Comparison of ENCODE assay signal across 1 cellular context in genomic region chr12:13103391-13104033, GRCh38.
TF ChIP-seq lines count a peak whose summit lies in the region.

Gene GSG1 (minus strand): TSS chr12:13103667. CDS start chr12:13103512, 155 bp downstream.

TF ChIP-seq in HCT116, 20 proteins besides CTCF, POLR2A, EP300 and RAD21 (continued from another document):
- TF ChIP-seq POLR2AphosphoS5 (IDR thresholded peaks at IDR 0.05; ENCODE audit: low read depth, low read length), result no peak
- no peak for TF ChIP-seq EZH2 (IDR thresholded peaks at IDR 0.05)
- no peak for TF ChIP-seq ELF1 (IDR thresholded peaks at IDR 0.05; ENCODE audit: borderline replicate concordance, low read depth)
